Comparison of ENCODE assay signal across 10 cellular contexts in genomic region chr10:31146496-31147219, GRCh38.
DNase-seq lines count a peak whose midpoint lies in the region; ATAC-seq, FAIRE-seq and TF ChIP-seq lines count a peak whose summit lies in the region.
"Had no signal": no experiment of that assay in that cellular context is flagged by ENCODE, and none has a peak within 500 bp of the region (broad histone marks: within the 10 kb centered on the region; RNA-seq: fewer than 3 reads in every experiment).

No MANE protein-coding gene starts in this region.

- H2AFZ ChIP-seq in keratinocyte (ENCODE audit: control insufficient read depth, low read length) = no peak overlapping the region

- no peaks in the 10 kb centered on the region for H3K9me3 ChIP-seq in keratinocyte (ENCODE audit: control insufficient read depth, low read depth, low read length)

- H3K9me3 Mint-ChIP-seq in activated naive CD4-positive, alpha-beta T cell treated with anti-CD3 and anti-CD28 coated beads for 36 hours = no peaks in the 10 kb centered on the region
- H3K9me3 Mint-ChIP-seq: activated B cell treated with CpG ODN at 0.5 μM for 24 hours had no signal

- peaks cover 19% of the 10 kb centered on the region for H3K4me1 Mint-ChIP-seq in activated naive CD4-positive, alpha-beta T cell treated with anti-CD3 and anti-CD28 coated beads for 36 hours (ENCODE audit: low read depth)

- no peaks in the 10 kb centered on the region for H3K9me1 ChIP-seq in keratinocyte (ENCODE audit: control insufficient read depth, extremely low read depth, insufficient read depth, low read length)

- H3K36me3 Mint-ChIP-seq in activated naive CD4-positive, alpha-beta T cell treated with anti-CD3 and anti-CD28 coated beads for 36 hours (ENCODE audit: low read depth) = no peaks in the 10 kb centered on the region

- CTCF ChIA-PET in activated naive CD4-positive, alpha-beta T cell treated with anti-CD3 and anti-CD28 coated beads for 36 hours (lab: Charles Lee) = interaction anchor here (1.0 kb wide), 1 partner anchor 28 kb away, joined by 4 read pairs; no protein-coding TSS in a partner anchor

- peak overlapping the region; percentile 6 for H3K4me3 Mint-ChIP-seq in activated naive CD4-positive, alpha-beta T cell treated with anti-CD3 and anti-CD28 coated beads for 36 hours
- H3K4me3 Mint-ChIP-seq: activated B cell treated with CpG ODN at 0.5 μM for 24 hours had no signal

- no peaks in the 10 kb centered on the region for H3K79me2 ChIP-seq in keratinocyte (ENCODE audit: control insufficient read depth, insufficient read depth, low read length)

- H3K4me3 ChIP-seq in keratinocyte (ENCODE audit: control insufficient read depth in 2 of 3, extremely low read depth in 1 of 3, insufficient read depth in 2 of 3, low read depth in 1 of 3, low read length in 3 of 3) = no peak overlapping the region

- FAIRE-seq in keratinocyte (lab: Jason Lieb, UNC) (peak; percentile 69), urothelium cell line (lab: Jason Lieb, UNC) (peak; percentile 88)
- FAIRE-seq: islet of Langerhans had no signal

- H3K9ac ChIP-seq in keratinocyte (ENCODE audit: control insufficient read depth, extremely low read depth, insufficient read depth, low read length) = no peak overlapping the region

- H3K27ac Mint-ChIP-seq in activated naive CD4-positive, alpha-beta T cell treated with anti-CD3 and anti-CD28 coated beads for 36 hours = no peak overlapping the region
- H3K27ac Mint-ChIP-seq: activated B cell treated with CpG ODN at 0.5 μM for 24 hours had no signal

- H3K27ac ChIP-seq in keratinocyte (ENCODE audit: control insufficient read depth, insufficient read depth, low read length) = no peak overlapping the region

- no peak for TF ChIP-seq CTCF in keratinocyte (optimal IDR thresholded peaks at IDR 0.05 in 1 of 3, IDR thresholded peaks at IDR 0.05 in 1 of 3, conservative IDR thresholded peaks at IDR 0.05 in 1 of 3; ENCODE audit: extremely low read depth in 1 of 3, insufficient read depth in 2 of 3, low read length in 3 of 3)

- H3K4me1 ChIP-seq in keratinocyte (ENCODE audit: control insufficient read depth, extremely low read depth, insufficient read depth, low read length) = peaks cover 13% of the 10 kb centered on the region

- ATAC-seq in HG02852 (IDR thresholded peaks at IDR 0.05; ENCODE audit: unreplicated experiment) = no peak
- ATAC-seq in GM19023 (IDR thresholded peaks at IDR 0.05; ENCODE audit: unreplicated experiment) = no peak

- H3K36me3 ChIP-seq in keratinocyte (ENCODE audit: control insufficient read depth in 2 of 2, extremely low read depth in 1 of 2, insufficient read depth in 2 of 2, low read length in 2 of 2) = no peaks in the 10 kb centered on the region

- peak; percentile 49 for DNase-seq in activated naive CD4-positive, alpha-beta T cell treated with anti-CD3 and anti-CD28 coated beads for 36 hours
- DNase-seq in activated naive CD4-positive, alpha-beta T cell treated with Interleukin-2 at 50 U/mL for 16 hours = no peak
- DNase-seq in amniotic epithelial cell (ENCODE audit: low read depth) (peak; percentile 87), keratinocyte (ENCODE audit: low read depth, low spot score) (peak; percentile 28), urothelium cell line (ENCODE audit: low spot score) (peak; percentile 60), NCI-H524 (lab: John Stamatoyannopoulos, UW) (no peak)
- DNase-seq: activated B cell treated with CpG ODN at 0.5 μM for 24 hours had no signal

- peak overlapping the region; percentile 4 for H3K4me2 ChIP-seq in keratinocyte (ENCODE audit: control insufficient read depth, extremely low read depth, insufficient read depth, low read depth, low read length)

- dilution Hi-C loops in keratinocyte (cut with MboI; ENCODE audit: extremely low pct_ligation_motif_present, low sequenced_read_pairs) = no loop called here

- intact Hi-C loops in activated naive CD4-positive, alpha-beta T cell treated with anti-CD3 and anti-CD28 coated beads for 36 hours (cut with micrococcal nuclease) = loop anchor here (1.0 to 5.0 kb wide), 3 partner anchors 9 to 159 kb away; no protein-coding TSS in a partner anchor

- no peaks in the 10 kb centered on the region for H3K27me3 ChIP-seq in keratinocyte (ENCODE audit: control insufficient read depth, extremely low read depth, insufficient read depth, low read length)

- H4K20me1 ChIP-seq in keratinocyte (ENCODE audit: control insufficient read depth, extremely low read depth, insufficient read depth, low read length) = no peaks in the 10 kb centered on the region

- H3K27me3 Mint-ChIP-seq in activated naive CD4-positive, alpha-beta T cell treated with anti-CD3 and anti-CD28 coated beads for 36 hours (ENCODE audit: low read depth) = peaks cover 7% of the 10 kb centered on the region

Comparison
In these comparisons a context has a peak if more than half of its experiments do, and no peak if none do; other contexts are left out.
1. DNase-seq: peak in activated naive CD4-positive, alpha-beta T cell treated with anti-CD3 and anti-CD28 coated beads for 36 hours (single experiment), amniotic epithelial cell (single experiment), keratinocyte (single experiment) and urothelium cell line (single experiment); none in activated naive CD4-positive, alpha-beta T cell treated with Interleukin-2 at 50 U/mL for 16 hours (single experiment) and NCI-H524 (0 of 2).